9 cellular contexts compared by ENCODE assay signal in the genomic region with DNA sequence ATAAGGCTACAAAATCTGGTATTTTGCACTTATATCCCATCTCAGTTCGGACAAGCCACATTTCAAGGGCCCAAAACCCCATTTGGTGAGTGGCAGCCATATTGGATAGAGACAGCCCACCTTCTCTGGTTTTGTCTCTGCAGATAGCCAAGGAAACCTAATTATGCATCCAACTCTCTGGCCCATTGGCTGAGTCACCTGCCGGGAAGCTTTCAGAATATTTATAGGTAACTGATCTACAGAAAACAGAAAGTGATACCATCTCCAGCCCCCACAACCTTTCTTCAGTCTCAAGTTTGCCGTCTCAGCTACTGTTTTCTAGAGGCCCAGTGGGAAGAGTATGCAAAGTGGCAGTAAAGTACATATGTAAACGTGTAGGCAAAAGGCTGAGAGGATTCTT. TPM values are rescaled to one million over a fixed set of nuclear protein-coding genes. Genes with fewer than 3 reads are reported as not detected.
DNase-seq lines count a peak whose midpoint lies in the region; ATAC-seq lines count a peak whose summit lies in the region.
"Had no signal": no experiment of that assay in that cellular context is flagged by ENCODE, and none has a peak within 500 bp of the region (broad histone marks: within the 10 kb centered on the region; RNA-seq: fewer than 3 reads in every experiment).

No MANE protein-coding gene starts in this region.

- H3K4me3 Mint-ChIP-seq in activated CD4-positive, alpha-beta T cell treated with anti-CD3 and anti-CD28 coated beads, Interleukin-2, amount 10 ng/mL, durations not matched to agents 7 days and 5 days: no peak overlapping the region
- H3K4me3 Mint-ChIP-seq: central memory CD8-positive, alpha-beta T cell had no signal

- peak overlapping the region; percentile 82 for H3K27ac Mint-ChIP-seq in activated CD4-positive, alpha-beta T cell treated with anti-CD3 and anti-CD28 coated beads, Interleukin-2, amount 10 ng/mL, durations not matched to agents 7 days and 5 days

- H3K27me3 Mint-ChIP-seq in activated CD4-positive, alpha-beta T cell treated with anti-CD3 and anti-CD28 coated beads, Interleukin-2, amount 10 ng/mL, durations not matched to agents 7 days and 5 days: no peaks in the 10 kb centered on the region
- H3K27me3 Mint-ChIP-seq: central memory CD8-positive, alpha-beta T cell had no signal

- peaks cover 68% of the 10 kb centered on the region for H3K4me1 Mint-ChIP-seq in activated CD4-positive, alpha-beta T cell treated with anti-CD3 and anti-CD28 coated beads, Interleukin-2, amount 10 ng/mL, durations not matched to agents 7 days and 5 days
- H3K4me1 Mint-ChIP-seq: central memory CD8-positive, alpha-beta T cell had no signal

- POLR2A ChIA-PET in activated CD4-positive, alpha-beta T cell treated with anti-CD3 and anti-CD28 coated beads, Interleukin-2, amount 10 ng/mL, durations not matched to agents 7 days and 5 days (lab: Charles Lee): interaction anchor here (0.6 to 1.1 kb wide), 3 partner anchors 14 to 308 kb away, joined by 3 to 11 read pairs (median 6); a partner anchor contains a TSS

- CTCF ChIA-PET in activated CD4-positive, alpha-beta T cell treated with anti-CD3 and anti-CD28 coated beads, Interleukin-2, amount 10 ng/mL, durations not matched to agents 7 days and 5 days (lab: Charles Lee): interaction anchor here (0.6 to 1.2 kb wide), 4 partner anchors 9 to 21 kb away, joined by 3 to 6 read pairs (median 4); no protein-coding TSS in a partner anchor

- peaks cover 4% of the 10 kb centered on the region for H3K9me3 Mint-ChIP-seq in activated CD4-positive, alpha-beta T cell treated with anti-CD3 and anti-CD28 coated beads, Interleukin-2, amount 10 ng/mL, durations not matched to agents 7 days and 5 days
- H3K9me3 Mint-ChIP-seq: central memory CD8-positive, alpha-beta T cell had no signal

- H3K36me3 Mint-ChIP-seq in activated CD4-positive, alpha-beta T cell treated with anti-CD3 and anti-CD28 coated beads, Interleukin-2, amount 10 ng/mL, durations not matched to agents 7 days and 5 days (ENCODE audit: low read depth): peaks cover 11% of the 10 kb centered on the region

- ATAC-seq in GM19023 (IDR thresholded peaks at IDR 0.05; ENCODE audit: unreplicated experiment) (peak; percentile 90), HG02870 (IDR thresholded peaks at IDR 0.05; ENCODE audit: unreplicated experiment) (peak; percentile 92)

- DNase-seq in activated CD4-positive, alpha-beta T cell treated with anti-CD3 and anti-CD28 coated beads, Interleukin-2, amount 10 ng/mL, durations not matched to agents 7 days and 5 days: peak; percentile 48
- DNase-seq in stimulated activated CD4-positive, alpha-beta T cell treated with anti-CD3 and anti-CD28 coated beads, Interleukin-2, amount 100 ng/mL, for 48 hours: peak; percentile 55 to 56
- DNase-seq in hypothalamus (lab: John Stamatoyannopoulos, UW) (no peak), SK-N-DZ (ENCODE audit: low spot score) (no peak), hippocampal formation (lab: John Stamatoyannopoulos, UW) (no peak), COR-L47 (lab: John Stamatoyannopoulos, UW) (no peak)

RNA-seq across cellular contexts. Expression of a gene that starts 33.7 kb away (rescaled TPM):
- 100 to 1,000 TPM; 174 to 183 TPM for total RNA-seq in activated CD4-positive, alpha-beta T cell treated with anti-CD3 and anti-CD28 coated beads, Interleukin-2, amount 10 ng/mL, durations not matched to agents 7 days and 5 days
- 171 and 190 TPM in 2 replicates for polyA plus RNA-seq in SK-N-DZ (2014; cell fraction: cytosol; rRNA removed)
- 202 and 280 TPM in 2 replicates for polyA plus RNA-seq in SK-N-DZ (2014; cell fraction: nucleus; rRNA removed)

Comparison
In these comparisons a context has a peak if more than half of its experiments do, and no peak if none do; other contexts are left out.
1. DNase-seq: peak in activated CD4-positive, alpha-beta T cell treated with anti-CD3 and anti-CD28 coated beads, Interleukin-2, amount 10 ng/mL, durations not matched to agents 7 days and 5 days (single experiment) and stimulated activated CD4-positive, alpha-beta T cell treated with anti-CD3 and anti-CD28 coated beads, Interleukin-2, amount 100 ng/mL, for 48 hours (2 of 2); none in hypothalamus (0 of 51), SK-N-DZ (single experiment), hippocampal formation (0 of 2) and COR-L47 (single experiment).